Comparison of ENCODE assay signal across 17 cellular contexts in the genomic region with DNA sequence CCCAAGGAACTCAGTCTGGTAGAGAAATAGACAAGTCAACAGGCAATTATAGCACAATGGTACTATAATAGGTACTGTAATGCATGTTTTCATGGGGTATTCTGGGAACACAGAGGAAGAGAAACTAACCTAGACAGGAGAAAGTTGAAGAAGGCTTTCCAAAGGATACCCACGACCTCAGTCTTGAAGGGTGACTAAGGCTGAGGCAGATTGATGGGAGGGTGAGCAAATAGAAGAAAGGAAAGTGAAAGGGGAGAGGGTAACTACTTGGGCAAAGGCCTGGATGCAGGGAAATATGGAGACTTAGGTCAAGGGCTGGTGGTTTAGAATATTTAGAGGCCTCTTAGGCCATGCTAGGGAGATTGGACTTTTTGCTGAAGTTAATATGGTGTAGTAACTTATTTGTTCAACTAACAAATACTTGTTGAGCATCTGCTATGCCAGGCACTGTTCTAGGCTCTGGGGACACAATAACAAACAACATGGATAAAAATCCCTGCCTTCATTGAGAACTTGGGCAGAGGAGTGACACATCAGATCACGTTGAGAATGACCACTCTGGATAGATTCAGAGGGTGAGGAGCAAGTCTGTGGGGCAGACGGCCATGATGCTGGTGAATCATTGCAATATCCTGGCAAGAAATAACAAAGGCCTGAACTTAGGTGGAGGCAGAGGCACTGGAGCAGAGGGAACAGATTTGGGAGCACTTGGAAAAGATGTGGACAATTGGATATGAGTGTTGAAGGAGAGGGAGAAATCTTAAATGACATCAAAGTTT. TPM values are rescaled to one million over a fixed set of nuclear protein-coding genes. Genes with fewer than 3 reads are reported as not detected.
DNase-seq lines count a peak whose midpoint lies in the region; ATAC-seq and TF ChIP-seq lines count a peak whose summit lies in the region.
"Had no signal": no experiment of that assay in that cellular context is flagged by ENCODE, and none has a peak within 500 bp of the region (broad histone marks: within the 10 kb centered on the region; RNA-seq: fewer than 3 reads in every experiment).

No MANE protein-coding gene starts in this region.

- no peak overlapping the region for H2AFZ ChIP-seq in MM.1S (ENCODE audit: low read length)

- H3K27me3 Mint-ChIP-seq in immature natural killer cell (ENCODE audit: low read depth in 3 of 3): peaks cover 0 to 7% (median 4%) of the 10 kb centered on the region in 3 donors
- H3K27me3 Mint-ChIP-seq: naive thymus-derived CD8-positive, alpha-beta T cell; stimulated activated naive B cell treated with anti-CD40 and anti-IgM and Interleukin-4, amounts not matched to agents 10 μg/mL and 1 μg/mL and 100 μg/mL, for 72 hours had no signal

- no peaks in the 10 kb centered on the region for H3F3A ChIP-seq in MM.1S (ENCODE audit: insufficient read depth, low read length)

- H3K36me3 ChIP-seq in MM.1S (replicated peaks; ENCODE audit: insufficient read depth, low read length) (no peaks in the 10 kb centered on the region), stomach (no peaks in the 10 kb centered on the region)

- no peak for TF ChIP-seq POLR2A in stomach (IDR thresholded peaks at IDR 0.05)

- H3K27ac ChIP-seq in MM.1S (ENCODE audit: low read length): no peak overlapping the region
- H3K27ac ChIP-seq in stomach: no peak overlapping the region

- intact Hi-C loops in stomach (cut with DNase I; ENCODE audit: low total_unique reads): no loop called here

- no peaks in the 10 kb centered on the region for H3K27me3 ChIP-seq in MM.1S (replicated peaks; ENCODE audit: insufficient read depth, low read length)
- H3K27me3 ChIP-seq in stomach: no peaks in the 10 kb centered on the region

- no peak for TF ChIP-seq EP300 in stomach (IDR thresholded peaks at IDR 0.05)

- no peaks in the 10 kb centered on the region for H3K9me2 ChIP-seq in MM.1S (replicated peaks; ENCODE audit: insufficient read depth, low read length)

- no peak overlapping the region for H3K4me2 ChIP-seq in MM.1S (ENCODE audit: low read depth, low read length)

- H3K79me2 ChIP-seq in MM.1S (ENCODE audit: low read length): no peaks in the 10 kb centered on the region

- H4K20me1 ChIP-seq in MM.1S (ENCODE audit: insufficient read depth, low read length): no peaks in the 10 kb centered on the region

- no peak overlapping the region for H3K4me3 ChIP-seq in astrocyte of the cerebellum (ENCODE audit: low read depth, low read length)
- no peak overlapping the region for H3K4me3 ChIP-seq in MM.1S (ENCODE audit: low read length)
- no peak overlapping the region for H3K4me3 ChIP-seq in stomach

- TF ChIP-seq CTCF in astrocyte of the cerebellum (IDR thresholded peaks at IDR 0.05; ENCODE audit: low read depth, low read length, missing control alignments): no peak
- TF ChIP-seq CTCF in MM.1S (IDR thresholded peaks at IDR 0.05; ENCODE audit: low read length): no peak
- TF ChIP-seq CTCF in stomach (IDR thresholded peaks at IDR 0.05): no peak

- WGBS in stomach, 5 donors: 55 to 69% (median 62%) methylated on average over 3 of the region's 3 CpGs

- H3K4me1 ChIP-seq in MM.1S (ENCODE audit: low read length): no peaks in the 10 kb centered on the region
- H3K4me1 ChIP-seq in stomach: no peaks in the 10 kb centered on the region

- no peak for ATAC-seq in GM21360 (IDR thresholded peaks at IDR 0.05; ENCODE audit: unreplicated experiment)
- ATAC-seq: naive thymus-derived CD8-positive, alpha-beta T cell; right cardiac atrium; WTC11 had no signal

- no peak overlapping the region for H3K4me3 Mint-ChIP-seq in immature natural killer cell
- H3K4me3 Mint-ChIP-seq: naive thymus-derived CD8-positive, alpha-beta T cell; stimulated activated naive B cell treated with anti-CD40 and anti-IgM and Interleukin-4, amounts not matched to agents 10 μg/mL and 1 μg/mL and 100 μg/mL, for 72 hours; WTC11 had no signal

- no peaks in the 10 kb centered on the region for H3K9me3 ChIP-seq in MM.1S (replicated peaks; ENCODE audit: insufficient read depth, low read length)
- no peaks in the 10 kb centered on the region for H3K9me3 ChIP-seq in stomach

- H3K27ac Mint-ChIP-seq in immature natural killer cell: peak overlapping the region in 3 of 6 donors; percentile 4 to 28 (median 27)
- H3K27ac Mint-ChIP-seq: stimulated activated naive B cell treated with anti-CD40 and anti-IgM and Interleukin-4, amounts not matched to agents 10 μg/mL and 1 μg/mL and 100 μg/mL, for 72 hours; WTC11 had no signal

- in situ Hi-C loops in astrocyte of the cerebellum (cut with HindIII; ENCODE audit: low sequenced_read_pairs): no loop called here

- peaks cover 19 to 20% of the 10 kb centered on the region in 2 donors for H3K4me1 Mint-ChIP-seq in immature natural killer cell
- H3K4me1 Mint-ChIP-seq: WTC11 had no signal

- no peak overlapping the region for H3K9ac ChIP-seq in MM.1S (ENCODE audit: low read length)

- no peaks in the 10 kb centered on the region for H3K9me3 Mint-ChIP-seq in immature natural killer cell
- H3K9me3 Mint-ChIP-seq: naive thymus-derived CD8-positive, alpha-beta T cell; stimulated activated naive B cell treated with anti-CD40 and anti-IgM and Interleukin-4, amounts not matched to agents 10 μg/mL and 1 μg/mL and 100 μg/mL, for 72 hours; WTC11 had no signal

- peak; percentile 63 for DNase-seq in AG20443 (ENCODE audit: low spot score)
- peak; percentile 55 for DNase-seq in M059J (ENCODE audit: low read depth)
- DNase-seq in astrocyte of the cerebellum (ENCODE audit: low read depth): peak; percentile 6
- DNase-seq in islet precursor cell: peak; percentile 22
- no peak for DNase-seq in MM.1S
- no peak for DNase-seq in immature natural killer cell
- no peak for DNase-seq in stomach
- DNase-seq: amygdala; GDM1; head of caudate nucleus; naive thymus-derived CD8-positive, alpha-beta T cell; NCI-H2171; right cardiac atrium; stimulated activated CD4-positive, alpha-beta T cell treated with anti-CD3 and anti-CD28 coated beads, Interleukin-4, amount 100 ng/mL, for 4 hours; stimulated activated naive B cell treated with anti-CD40 and anti-IgM and Interleukin-4, amounts not matched to agents 10 μg/mL and 1 μg/mL and 100 μg/mL, for 72 hours had no signal

- H3K36me3 Mint-ChIP-seq in immature natural killer cell: no peaks in the 10 kb centered on the region
- H3K36me3 Mint-ChIP-seq: naive thymus-derived CD8-positive, alpha-beta T cell; stimulated activated naive B cell treated with anti-CD40 and anti-IgM and Interleukin-4, amounts not matched to agents 10 μg/mL and 1 μg/mL and 100 μg/mL, for 72 hours; WTC11 had no signal

RNA-seq across cellular contexts. Expression of a gene that starts 56.4 kb away (rescaled TPM):
- 0.91 and 1.5 TPM in 2 replicates for total RNA-seq in M059J (2014; rRNA removed; shearing (Covaris generic))
- polyA plus RNA-seq in immature natural killer cell (1 to 10 TPM in 1 of 3 donors, under 1 TPM in 1, not detected in 1; 0.43 to 1.2 TPM), stomach (1 to 10 TPM; 1.4 to 3.8 (median 3.1) TPM)
- 10 to 100 TPM in 1 of 5 donors, 1 to 10 TPM in 3, under 1 TPM in 1; 0.45 to 18.8 (median 5.3) TPM for total RNA-seq in stomach

Comparison
In these comparisons a context has a peak if more than half of its experiments do, and no peak if none do; other contexts are left out.
1. DNase-seq: peak in AG20443 (single experiment), M059J (single experiment), astrocyte of the cerebellum (single experiment) and islet precursor cell (single experiment); none in MM.1S (single experiment), immature natural killer cell (0 of 3) and stomach (single experiment).